ENCODE assay signal across 8 cellular contexts in the genomic region with DNA sequence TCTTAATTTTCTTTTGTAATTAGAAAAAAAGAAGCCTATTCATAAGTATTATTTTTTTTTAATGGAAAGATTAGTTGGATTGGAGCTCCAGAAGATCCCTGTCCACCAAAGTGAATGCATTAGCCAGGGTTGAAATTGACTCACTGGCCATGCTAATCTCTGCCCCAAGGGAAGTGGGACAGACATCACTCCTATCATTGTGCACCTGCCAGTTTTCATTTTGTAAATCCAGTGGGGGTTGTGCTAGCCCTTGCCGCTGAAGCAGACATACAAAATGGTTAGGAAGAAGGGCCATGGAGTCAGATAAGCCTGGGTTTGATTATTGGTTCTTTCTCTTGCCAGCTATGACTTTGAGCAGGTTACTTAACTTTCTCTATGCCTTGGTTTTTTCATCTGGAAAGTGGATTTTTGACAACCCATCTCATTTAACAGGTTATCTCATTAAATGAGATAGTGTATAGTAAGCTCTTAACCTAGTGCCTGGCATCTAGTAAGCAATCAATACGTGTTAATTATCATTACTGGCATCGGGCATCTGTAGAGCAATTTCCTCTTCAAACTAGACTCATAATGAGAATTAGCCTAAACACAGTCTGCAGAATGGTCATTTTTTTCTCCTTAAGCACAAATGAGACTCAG.
"Had no signal": no experiment of that assay in that cellular context is flagged by ENCODE, and none has a peak within 500 bp of the region (broad histone marks: within the 10 kb centered on the region; RNA-seq: fewer than 3 reads in every experiment).

No MANE protein-coding gene starts in this region.

- H3K27ac Mint-ChIP-seq: GM23338, H9, HFFc6, IgD-negative memory B cell had no signal

- ATAC-seq: GM23338, HepG2 had no signal

- H3K27ac ChIP-seq: HL-60 had no signal

- H3K4me2 ChIP-seq: GM23338 had no signal

- H3K9me3 Mint-ChIP-seq: GM23338, H9, HFFc6, IgD-negative memory B cell had no signal

- H3K4me3 ChIP-seq: GM23338 had no signal

- H2AFZ ChIP-seq: GM23338 had no signal

- H3K27me3 Mint-ChIP-seq: IgD-negative memory B cell had no signal

- DNase-seq: H9, HCEC 1CT, HFFc6, KBM-7 had no signal

- H3K4me3 Mint-ChIP-seq: GM23338, H9, HFFc6, IgD-negative memory B cell had no signal
